In the genomic region with DNA sequence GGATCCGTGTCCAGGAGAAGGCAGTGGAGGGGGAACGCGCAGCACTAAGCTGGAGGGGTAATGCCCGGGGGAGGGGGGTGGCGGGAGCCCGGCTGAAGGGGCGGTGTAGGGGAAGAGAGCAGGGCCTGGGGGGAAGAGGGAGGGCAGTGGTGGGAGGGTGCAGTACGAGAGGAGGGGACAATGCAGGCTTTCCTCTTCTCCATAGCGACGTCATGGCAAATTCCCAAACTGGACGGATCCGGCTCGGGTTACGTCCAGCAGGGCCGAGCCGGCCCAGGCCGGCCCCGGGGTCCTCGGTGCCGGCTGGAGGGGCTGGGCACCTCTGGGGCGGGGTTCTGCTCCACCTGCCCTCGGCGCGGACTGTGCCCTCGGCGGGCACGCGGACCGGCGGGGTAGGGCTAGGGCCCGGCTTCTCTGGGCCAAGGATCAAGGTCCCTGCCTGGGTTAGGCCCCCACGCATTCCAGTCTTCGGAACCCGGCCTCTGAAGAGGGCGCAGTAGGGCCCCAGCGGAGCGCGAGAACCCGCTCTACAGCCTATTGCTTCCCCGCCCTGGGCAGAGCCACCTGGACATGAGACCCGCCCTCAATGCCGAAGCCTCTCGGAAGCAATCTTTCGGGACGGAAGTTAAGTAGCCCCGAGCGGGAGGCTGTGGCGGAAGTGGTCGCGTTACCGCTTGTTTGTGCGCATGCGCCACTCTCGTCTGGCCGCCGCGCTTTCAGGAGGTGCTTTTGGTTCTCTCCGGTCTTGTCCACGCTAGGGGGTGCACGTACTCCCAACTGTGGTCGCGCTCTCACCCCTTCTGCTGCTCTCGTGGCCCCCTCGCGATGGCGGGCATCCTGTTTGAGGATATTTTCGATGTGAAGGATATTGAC, we compare ENCODE assay signal across 8 cellular contexts. TPM values are rescaled to one million over a fixed set of nuclear protein-coding genes. Genes with fewer than 3 reads are reported as not detected.
DNase-seq lines count a peak whose midpoint lies in the region; ATAC-seq and TF ChIP-seq lines count a peak whose summit lies in the region.

No MANE protein-coding gene starts in this region.

- H3K27ac Mint-ChIP-seq in T-helper 1 cell treated with Interleukin-12 subunit alpha and Interleukin-12 subunit beta and Interleukin-4 antibody, amounts not matched to agents 30 μg/mL and 1 μg/mL, for 36 hours = peak overlapping the region; percentile 97

- intact Hi-C loops in vagina (cut with DNase I) = no loop called here

- H3K4me1 Mint-ChIP-seq in T-helper 1 cell treated with Interleukin-12 subunit alpha and Interleukin-12 subunit beta and Interleukin-4 antibody, amounts not matched to agents 30 μg/mL and 1 μg/mL, for 36 hours (ENCODE audit: low read depth) = peaks cover 22% of the 10 kb centered on the region

- peaks cover 29% of the 10 kb centered on the region for H3K36me3 Mint-ChIP-seq in T-helper 1 cell treated with Interleukin-12 subunit alpha and Interleukin-12 subunit beta and Interleukin-4 antibody, amounts not matched to agents 30 μg/mL and 1 μg/mL, for 36 hours (ENCODE audit: low read depth)

- DNase-seq in GM13977 (ENCODE audit: low spot score) (peak; percentile 98), NCI-H146 treated with DMSO at 0.1 percent for 48 hours (lab: John Stamatoyannopoulos, UW; ENCODE audit: unreplicated experiment) (peak; percentile 99), right atrium auricular region (ENCODE audit: low spot score) (peak; percentile 96), pulmonary artery endothelial cell (ENCODE audit: low read depth, low spot score) (peak; percentile 80), vagina (ENCODE audit: extremely low spot score in 2 of 2) (peak in 1 of 2 donors; percentile 98)

- in situ Hi-C loops in GM13977 (cut with MboI; ENCODE audit: low pct_unique_long_range_greater_than_20kb, low sequenced_read_pairs, unreplicated experiment) = no loop called here

- peak overlapping the region; percentile 80 to 89 for H3K4me3 ChIP-seq in right atrium auricular region
- H3K4me3 ChIP-seq in vagina = peak overlapping the region; percentile 87 to 96

- no peaks in the 10 kb centered on the region for H3K27me3 ChIP-seq in right atrium auricular region
- no peaks in the 10 kb centered on the region for H3K27me3 ChIP-seq in vagina

- H3K36me3 ChIP-seq in right atrium auricular region (peaks cover 26% of the 10 kb centered on the region), vagina (peaks cover 0 to 25% of the 10 kb centered on the region in 2 donors)

- H3K4me1 ChIP-seq in right atrium auricular region (peaks cover 0 to 26% of the 10 kb centered on the region in 2 donors), vagina (peaks cover 31% of the 10 kb centered on the region)

- H3K9me3 ChIP-seq in right atrium auricular region = no peaks in the 10 kb centered on the region
- H3K9me3 ChIP-seq in vagina = no peaks in the 10 kb centered on the region

- H3K9me3 Mint-ChIP-seq in T-helper 1 cell treated with Interleukin-12 subunit alpha and Interleukin-12 subunit beta and Interleukin-4 antibody, amounts not matched to agents 30 μg/mL and 1 μg/mL, for 36 hours = no peaks in the 10 kb centered on the region

- peak; percentile 82 for ATAC-seq in HG02884 (IDR thresholded peaks at IDR 0.05; ENCODE audit: unreplicated experiment)

- peak overlapping the region; percentile 100 for H3K4me3 Mint-ChIP-seq in T-helper 1 cell treated with Interleukin-12 subunit alpha and Interleukin-12 subunit beta and Interleukin-4 antibody, amounts not matched to agents 30 μg/mL and 1 μg/mL, for 36 hours

- H3K27me3 Mint-ChIP-seq in T-helper 1 cell treated with Interleukin-12 subunit alpha and Interleukin-12 subunit beta and Interleukin-4 antibody, amounts not matched to agents 30 μg/mL and 1 μg/mL, for 36 hours (ENCODE audit: low read depth) = peaks cover 9% of the 10 kb centered on the region

- peak in 1 of 2 donors; percentile 52 for TF ChIP-seq POLR2A in vagina (IDR thresholded peaks at IDR 0.05)

- H3K27ac ChIP-seq in angular gyrus (ENCODE audit: low read depth, low read length) (peak overlapping the region; percentile 94), right atrium auricular region (peak overlapping the region; percentile 97 to 99), vagina (peak overlapping the region; percentile 92)

- TF ChIP-seq CTCF in GM13977 (IDR thresholded peaks at IDR 0.05; ENCODE audit: extremely low read depth, insufficient read depth, missing control alignments) (peak; percentile 77), right atrium auricular region (IDR thresholded peaks at IDR 0.05) (peak; percentile 26 to 68), vagina (IDR thresholded peaks at IDR 0.05) (peak in 2 of 3 experiments; percentile 14 to 65)

RNA-seq across cellular contexts. Expression of gene POLR2H, which starts 1.4 kb away (rescaled TPM):
- 10 to 100 TPM; 26.8 to 35.5 TPM for total RNA-seq in right atrium auricular region
- 106 and 115 TPM in 2 replicates for total RNA-seq in pulmonary artery endothelial cell
- 64.3 TPM for total RNA-seq in vagina

RNA-seq across cellular contexts. Expression of gene CLCN2, which starts 1.5 kb away (rescaled TPM):
- total RNA-seq in right atrium auricular region (1 to 10 TPM; 1.3 to 2.7 TPM), pulmonary artery endothelial cell (2.2 and 2.6 TPM in 2 replicates), vagina (8.1 TPM)

RNA-seq across cellular contexts. Expression of gene THPO, which starts 15.1 kb away (rescaled TPM):
- total RNA-seq in right atrium auricular region = under 1 TPM in 1 of 2 donors, not detected in 1; 0.55 TPM
- 0.07 TPM in 1 of 2 replicates, not detected in the other for total RNA-seq in pulmonary artery endothelial cell
- total RNA-seq in vagina = 0.74 TPM

RNA-seq across cellular contexts. Expression of gene CHRD, which starts 16.9 kb away (rescaled TPM):
- total RNA-seq in right atrium auricular region (10 to 100 TPM in 1 of 2 donors, 1 to 10 TPM in 1; 7.0 to 13.4 TPM), pulmonary artery endothelial cell (0.11 and 0.20 TPM in 2 replicates), vagina (32.7 TPM)

RNA-seq across cellular contexts. Expression of gene FAM131A, which starts 25.5 kb away (rescaled TPM):
- 10 to 100 TPM; 33.7 to 45.8 TPM for total RNA-seq in right atrium auricular region
- 40.4 and 44.6 TPM in 2 replicates for total RNA-seq in pulmonary artery endothelial cell
- total RNA-seq in vagina = 28.5 TPM
